In genomic region chr1:245094954-245095353, GRCh38 we compare ENCODE assay signal across 27 cellular contexts. TPM values are rescaled to one million over a fixed set of nuclear protein-coding genes. Genes with fewer than 3 reads are reported as not detected.
"Had no signal": no experiment of that assay in that cellular context is flagged by ENCODE, and none has a peak within 500 bp of the region (broad histone marks: within the 10 kb centered on the region; RNA-seq: fewer than 3 reads in every experiment).

No MANE protein-coding gene starts in this region.

- H3K9me3 ChIP-seq: esophagus muscularis mucosa, left ventricle myocardium inferior, neutrophil, pancreas, upper lobe of right lung had no signal

- ATAC-seq: activated T-cell treated with anti-CD3 and anti-CD28 coated beads, Interleukin-2, amount 50 U/mL, for 72 hours; effector memory CD8-positive, alpha-beta T cell; natural killer cell treated with Interleukin-12 subunit alpha and Interleukin-12 subunit beta and Interleukin-15 and Interleukin-18, amount 100 ng/mL, for 72 hours; pancreas; sciatic nerve; stimulated activated naive B cell treated with anti-CD40 and anti-IgM and Interleukin-4, amounts not matched to agents 10 μg/mL and 1 μg/mL and 100 μg/mL, for 72 hours; T-helper 17 cell; upper lobe of right lung had no signal

- H3K4me1 Mint-ChIP-seq: activated CD4-positive, alpha-beta memory T cell treated with anti-CD3 and anti-CD28 coated beads, Interleukin-2, amount 10 ng/mL, durations not matched to agents 7 days and 5 days; activated CD4-positive, alpha-beta T cell treated with anti-CD3 and anti-CD28 coated beads, Interleukin-2, amount 10 ng/mL, durations not matched to agents 24 days and 14 days; activated naive CD4-positive, alpha-beta T cell treated with anti-CD3 and anti-CD28 coated beads, Interleukin-2, amount 50 U/mL, for 24 hours; stimulated activated naive B cell treated with anti-CD40 and anti-IgM and Interleukin-4, amounts not matched to agents 10 μg/mL and 1 μg/mL and 100 μg/mL, for 72 hours; T-helper 17 cell had no signal

- H3K4me3 ChIP-seq: dorsolateral prefrontal cortex, esophagus muscularis mucosa, hepatocyte, left ventricle myocardium inferior, pancreas, smooth muscle cell, upper lobe of right lung had no signal

- H3K4me1 ChIP-seq: left ventricle myocardium inferior, pancreas had no signal

- DNase-seq: activated CD4-positive, alpha-beta memory T cell treated with anti-CD3 and anti-CD28 coated beads, Interleukin-2, amount 10 ng/mL, durations not matched to agents 7 days and 5 days; activated CD4-positive, alpha-beta T cell treated with anti-CD3 and anti-CD28 coated beads, Interleukin-2, amount 10 ng/mL, durations not matched to agents 24 days and 14 days; activated gamma-delta T cell; activated T-cell treated with anti-CD3 and anti-CD28 coated beads, Interleukin-2, amount 50 U/mL, for 72 hours; aorta; caudate nucleus; dorsolateral prefrontal cortex; effector memory CD8-positive, alpha-beta T cell; glutamatergic neuron; kidney glomerular epithelial cell; left ventricle myocardium inferior; mammary epithelial cell; pancreas; stimulated activated CD4-positive, alpha-beta T cell treated with anti-CD3 and anti-CD28 coated beads, Interleukin-15, amount 100 ng/mL, for 24 hours; stimulated activated CD8-positive, alpha-beta memory T cell treated with anti-CD3 and anti-CD28 coated beads, Interleukin-4, amount 100 ng/mL, for 48 hours; stimulated activated naive B cell treated with anti-CD40 and anti-IgM and Interleukin-4, amounts not matched to agents 10 μg/mL and 1 μg/mL and 100 μg/mL, for 72 hours; SW 1271; T-helper 17 cell; upper lobe of right lung had no signal

- H3K27me3 Mint-ChIP-seq: activated CD4-positive, alpha-beta memory T cell treated with anti-CD3 and anti-CD28 coated beads, Interleukin-2, amount 10 ng/mL, durations not matched to agents 7 days and 5 days; activated CD4-positive, alpha-beta T cell treated with anti-CD3 and anti-CD28 coated beads, Interleukin-2, amount 10 ng/mL, durations not matched to agents 24 days and 14 days; activated naive CD4-positive, alpha-beta T cell treated with anti-CD3 and anti-CD28 coated beads, Interleukin-2, amount 50 U/mL, for 24 hours; brain; effector memory CD8-positive, alpha-beta T cell; natural killer cell treated with Interleukin-12 subunit alpha and Interleukin-12 subunit beta and Interleukin-15 and Interleukin-18, amount 100 ng/mL, for 72 hours; stimulated activated naive B cell treated with anti-CD40 and anti-IgM and Interleukin-4, amounts not matched to agents 10 μg/mL and 1 μg/mL and 100 μg/mL, for 72 hours; T-helper 17 cell had no signal

- H3K27ac Mint-ChIP-seq: activated CD4-positive, alpha-beta memory T cell treated with anti-CD3 and anti-CD28 coated beads, Interleukin-2, amount 10 ng/mL, durations not matched to agents 7 days and 5 days; activated CD4-positive, alpha-beta T cell treated with anti-CD3 and anti-CD28 coated beads, Interleukin-2, amount 10 ng/mL, durations not matched to agents 24 days and 14 days; activated naive CD4-positive, alpha-beta T cell treated with anti-CD3 and anti-CD28 coated beads, Interleukin-2, amount 50 U/mL, for 24 hours; activated T-cell treated with anti-CD3 and anti-CD28 coated beads, Interleukin-2, amount 50 U/mL, for 72 hours; brain; effector memory CD8-positive, alpha-beta T cell; natural killer cell treated with Interleukin-12 subunit alpha and Interleukin-12 subunit beta and Interleukin-15 and Interleukin-18, amount 100 ng/mL, for 72 hours; stimulated activated naive B cell treated with anti-CD40 and anti-IgM and Interleukin-4, amounts not matched to agents 10 μg/mL and 1 μg/mL and 100 μg/mL, for 72 hours; T-helper 17 cell had no signal

- H2AFZ ChIP-seq: hepatocyte had no signal

- H3K36me3 Mint-ChIP-seq: activated naive CD4-positive, alpha-beta T cell treated with anti-CD3 and anti-CD28 coated beads, Interleukin-2, amount 50 U/mL, for 24 hours; brain; natural killer cell treated with Interleukin-12 subunit alpha and Interleukin-12 subunit beta and Interleukin-15 and Interleukin-18, amount 100 ng/mL, for 72 hours; stimulated activated naive B cell treated with anti-CD40 and anti-IgM and Interleukin-4, amounts not matched to agents 10 μg/mL and 1 μg/mL and 100 μg/mL, for 72 hours had no signal

- H3K27ac ChIP-seq: esophagus muscularis mucosa, hepatocyte, left ventricle myocardium inferior, neutrophil, pancreas, upper lobe of right lung had no signal

- H3K9me3 Mint-ChIP-seq: activated CD4-positive, alpha-beta memory T cell treated with anti-CD3 and anti-CD28 coated beads, Interleukin-2, amount 10 ng/mL, durations not matched to agents 7 days and 5 days; activated CD4-positive, alpha-beta T cell treated with anti-CD3 and anti-CD28 coated beads, Interleukin-2, amount 10 ng/mL, durations not matched to agents 24 days and 14 days; activated naive CD4-positive, alpha-beta T cell treated with anti-CD3 and anti-CD28 coated beads, Interleukin-2, amount 50 U/mL, for 24 hours; activated T-cell treated with anti-CD3 and anti-CD28 coated beads, Interleukin-2, amount 50 U/mL, for 72 hours; brain; effector memory CD8-positive, alpha-beta T cell; natural killer cell treated with Interleukin-12 subunit alpha and Interleukin-12 subunit beta and Interleukin-15 and Interleukin-18, amount 100 ng/mL, for 72 hours; stimulated activated naive B cell treated with anti-CD40 and anti-IgM and Interleukin-4, amounts not matched to agents 10 μg/mL and 1 μg/mL and 100 μg/mL, for 72 hours had no signal

- H3K4me2 ChIP-seq: hepatocyte, smooth muscle cell had no signal

- H3K27me3 ChIP-seq: dorsolateral prefrontal cortex, esophagus muscularis mucosa, hepatocyte, neutrophil, pancreas, upper lobe of right lung had no signal

- H3K4me3 Mint-ChIP-seq: activated CD4-positive, alpha-beta memory T cell treated with anti-CD3 and anti-CD28 coated beads, Interleukin-2, amount 10 ng/mL, durations not matched to agents 7 days and 5 days; activated CD4-positive, alpha-beta T cell treated with anti-CD3 and anti-CD28 coated beads, Interleukin-2, amount 10 ng/mL, durations not matched to agents 24 days and 14 days; activated naive CD4-positive, alpha-beta T cell treated with anti-CD3 and anti-CD28 coated beads, Interleukin-2, amount 50 U/mL, for 24 hours; activated T-cell treated with anti-CD3 and anti-CD28 coated beads, Interleukin-2, amount 50 U/mL, for 72 hours; brain; effector memory CD8-positive, alpha-beta T cell; natural killer cell treated with Interleukin-12 subunit alpha and Interleukin-12 subunit beta and Interleukin-15 and Interleukin-18, amount 100 ng/mL, for 72 hours; stimulated activated naive B cell treated with anti-CD40 and anti-IgM and Interleukin-4, amounts not matched to agents 10 μg/mL and 1 μg/mL and 100 μg/mL, for 72 hours; T-helper 17 cell had no signal

- H3K36me3 ChIP-seq: neutrophil, pancreas, upper lobe of right lung had no signal

RNA-seq across cellular contexts. Expression of gene KIF26B, which starts 59.8 kb away (rescaled TPM):
- total RNA-seq: activated CD4-positive, alpha-beta memory T cell treated with anti-CD3 and anti-CD28 coated beads, Interleukin-2, amount 10 ng/mL, durations not matched to agents 7 days and 5 days; natural killer cell treated with Interleukin-12 subunit alpha and Interleukin-12 subunit beta and Interleukin-15 and Interleukin-18, amount 100 ng/mL, for 72 hours; T-helper 17 cell had no signal
